10 cellular contexts compared by ENCODE assay signal in genomic region chr10:132066186-132066585, GRCh38. TPM values are rescaled to one million over a fixed set of nuclear protein-coding genes. Genes with fewer than 3 reads are reported as not detected.
DNase-seq lines count a peak whose midpoint lies in the region; ATAC-seq and TF ChIP-seq lines count a peak whose summit lies in the region.
"Had no signal": no experiment of that assay in that cellular context is flagged by ENCODE, and none has a peak within 500 bp of the region (broad histone marks: within the 10 kb centered on the region; RNA-seq: fewer than 3 reads in every experiment).

No MANE protein-coding gene starts in this region.

- peak overlapping the region; percentile 69 for H3K4me3 Mint-ChIP-seq in Calu3 (ENCODE audit: low read depth, unreplicated experiment)
- H3K4me3 Mint-ChIP-seq in activated CD8-positive, alpha-beta memory T cell treated with anti-CD3 and anti-CD28 coated beads, Interleukin-2, amount 10 ng/mL, durations not matched to agents 7 days and 5 days: peak overlapping the region; percentile 54

- no peak for ATAC-seq in activated CD8-positive, alpha-beta memory T cell treated with anti-CD3 and anti-CD28 coated beads, Interleukin-2, amount 10 ng/mL, durations not matched to agents 7 days and 5 days
- peak in 3 of 8 donors; percentile 8 to 13 (median 12) for ATAC-seq in heart right ventricle
- peak; percentile 48 for ATAC-seq in sciatic nerve

- no TSS peak for BruUV-seq in Calu3 (replicated peaks; lab: Mats Ljungman, UMichigan)

- no peaks in the 10 kb centered on the region for H3K9me3 ChIP-seq in heart right ventricle

- no peaks in the 10 kb centered on the region for H3K36me3 ChIP-seq in heart right ventricle

- H3K4me1 Mint-ChIP-seq in Calu3 (ENCODE audit: low read depth, unreplicated experiment): no peaks in the 10 kb centered on the region
- no peaks in the 10 kb centered on the region for H3K4me1 Mint-ChIP-seq in activated CD8-positive, alpha-beta memory T cell treated with anti-CD3 and anti-CD28 coated beads, Interleukin-2, amount 10 ng/mL, durations not matched to agents 7 days and 5 days

- TF ChIP-seq CTCF in Calu3 (IDR thresholded peaks at IDR 0.05; ENCODE audit: unreplicated experiment): no peak
- no peak for TF ChIP-seq CTCF in heart right ventricle (IDR thresholded peaks at IDR 0.05)

- H3K27ac Mint-ChIP-seq in Calu3 (ENCODE audit: unreplicated experiment): no peak overlapping the region
- H3K27ac Mint-ChIP-seq in activated CD8-positive, alpha-beta memory T cell treated with anti-CD3 and anti-CD28 coated beads, Interleukin-2, amount 10 ng/mL, durations not matched to agents 7 days and 5 days: no peak overlapping the region

- WGBS in heart right ventricle, 2 donors: 51 to 52% methylated on average over 15 of the region's 15 CpGs

- no peaks in the 10 kb centered on the region for H3K27me3 ChIP-seq in heart right ventricle

- H3K27ac ChIP-seq in heart right ventricle: peak overlapping the region in 9 of 10 donors; percentile 51 to 82 (median 69)

- H3K9me3 Mint-ChIP-seq in Calu3 (ENCODE audit: low read depth, unreplicated experiment): no peaks in the 10 kb centered on the region
- no peaks in the 10 kb centered on the region for H3K9me3 Mint-ChIP-seq in activated CD8-positive, alpha-beta memory T cell treated with anti-CD3 and anti-CD28 coated beads, Interleukin-2, amount 10 ng/mL, durations not matched to agents 7 days and 5 days (ENCODE audit: low read depth)

- peaks cover 5% of the 10 kb centered on the region for H3K36me3 Mint-ChIP-seq in Calu3 (ENCODE audit: insufficient read depth, unreplicated experiment)
- no peaks in the 10 kb centered on the region for H3K36me3 Mint-ChIP-seq in activated CD8-positive, alpha-beta memory T cell treated with anti-CD3 and anti-CD28 coated beads, Interleukin-2, amount 10 ng/mL, durations not matched to agents 7 days and 5 days

- peaks cover 0 to 27% (median 12%) of the 10 kb centered on the region in 9 donors for H3K4me1 ChIP-seq in heart right ventricle

- peak overlapping the region; percentile 28 to 62 (median 54) for H3K4me3 ChIP-seq in heart right ventricle

- peaks cover 42% of the 10 kb centered on the region for H3K27me3 Mint-ChIP-seq in Calu3 (ENCODE audit: unreplicated experiment)
- peaks cover 23% of the 10 kb centered on the region for H3K27me3 Mint-ChIP-seq in activated CD8-positive, alpha-beta memory T cell treated with anti-CD3 and anti-CD28 coated beads, Interleukin-2, amount 10 ng/mL, durations not matched to agents 7 days and 5 days

- CTCF ChIA-PET in Calu3 (lab: Charles Lee): no interaction called here
- CTCF ChIA-PET in activated CD8-positive, alpha-beta memory T cell treated with anti-CD3 and anti-CD28 coated beads, Interleukin-2, amount 10 ng/mL, durations not matched to agents 7 days and 5 days (lab: Charles Lee): no interaction called here

- intact Hi-C loops in Calu3 (cut with micrococcal nuclease; ENCODE audit: unreplicated experiment) (no loop called here), heart right ventricle (cut with DNase I) (no loop called here), sciatic nerve (cut with DNase I) (no loop called here)

- DNase-seq in Calu3 (no peak), heart right ventricle (no peak), sciatic nerve (ENCODE audit: low spot score) (peak; percentile 48), NCI-H2081 (lab: John Stamatoyannopoulos, UW) (no peak), NCI-H1417 treated with DMSO at 0.1 percent for 48 hours (lab: John Stamatoyannopoulos, UW) (no peak), HCEC 1CT (no peak), NCI-H82 (lab: John Stamatoyannopoulos, UW) (no peak)
- no peak for DNase-seq in activated CD8-positive, alpha-beta memory T cell treated with anti-CD3 and anti-CD28 coated beads, Interleukin-2, amount 10 ng/mL, durations not matched to agents 7 days and 5 days
- DNase-seq: activated CD4-positive, alpha-beta T cell treated with anti-CD3 and anti-CD28 coated beads, Interleukin-2, amount 50 U/mL, for 48 hours; KG1 had no signal

RNA-seq across cellular contexts. Expression of gene JAKMIP3, which starts 0.4 kb away (rescaled TPM):
- total RNA-seq in Calu3 (2022): 0.05 TPM in 2 replicates
- total RNA-seq in activated CD8-positive, alpha-beta memory T cell treated with anti-CD3 and anti-CD28 coated beads, Interleukin-2, amount 10 ng/mL, durations not matched to agents 7 days and 5 days: under 1 TPM; 0.19 to 0.38 TPM
- 1 to 10 TPM; 1.0 to 2.5 (median 1.8) TPM for total RNA-seq in heart right ventricle
- polyA plus RNA-seq in heart right ventricle: 1 to 10 TPM in 1 of 2 donors, under 1 TPM in 1; 0.04 to 2.7 TPM
- 1.1 TPM for total RNA-seq in sciatic nerve
